18 cellular contexts compared by ENCODE assay signal in genomic region chr18:74155276-74155675, GRCh38. TPM values are rescaled to one million over a fixed set of nuclear protein-coding genes. Genes with fewer than 3 reads are reported as not detected.
DNase-seq lines count a peak whose midpoint lies in the region; ATAC-seq and TF ChIP-seq lines count a peak whose summit lies in the region.
"Had no signal": no experiment of that assay in that cellular context is flagged by ENCODE, and none has a peak within 500 bp of the region (broad histone marks: within the 10 kb centered on the region; RNA-seq: fewer than 3 reads in every experiment).

No MANE protein-coding gene starts in this region.

- H3K9me3 ChIP-seq in CD4-positive, CD25-positive, alpha-beta regulatory T cell (ENCODE audit: control insufficient read depth in 2 of 2, low read length in 2 of 2) = no peaks in the 10 kb centered on the region
- H3K9me3 ChIP-seq: BLaER1, Peyer's patch had no signal

- H3K4me3 ChIP-seq in CD4-positive, CD25-positive, alpha-beta regulatory T cell (ENCODE audit: low read depth, low read length) = no peak overlapping the region
- H3K4me3 ChIP-seq in fibroblast of mammary gland (ENCODE audit: control insufficient read depth, low read depth, low read length) (no peak overlapping the region), coronary artery (no peak overlapping the region)
- H3K4me3 ChIP-seq: BLaER1, Peyer's patch had no signal

- no peaks in the 10 kb centered on the region for H3K9me3 Mint-ChIP-seq in CD4-positive, CD25-positive, alpha-beta regulatory T cell
- H3K9me3 Mint-ChIP-seq in activated naive CD8-positive, alpha-beta T cell treated with anti-CD3 and anti-CD28 coated beads, Interleukin-2, amount 10 ng/mL, durations not matched to agents 7 days and 5 days = no peaks in the 10 kb centered on the region
- H3K9me3 Mint-ChIP-seq: CD8-positive, alpha-beta memory T cell had no signal

- peaks cover 6 to 26% (median 16%) of the 10 kb centered on the region in 4 donors for H3K4me1 Mint-ChIP-seq in CD4-positive, CD25-positive, alpha-beta regulatory T cell
- peaks cover 32% of the 10 kb centered on the region for H3K4me1 Mint-ChIP-seq in activated naive CD8-positive, alpha-beta T cell treated with anti-CD3 and anti-CD28 coated beads, Interleukin-2, amount 10 ng/mL, durations not matched to agents 7 days and 5 days

- TF ChIP-seq CTCF in fibroblast of mammary gland (conservative IDR thresholded peaks at IDR 0.05; ENCODE audit: control insufficient read depth, insufficient read depth, low read depth, low read length) (no peak), coronary artery (IDR thresholded peaks at IDR 0.05) (no peak)

- no peak overlapping the region for H3K27ac ChIP-seq in CD4-positive, CD25-positive, alpha-beta regulatory T cell (ENCODE audit: insufficient read depth, low read length, poor library complexity, severe bottlenecking)
- no peak overlapping the region for H3K27ac ChIP-seq in coronary artery
- H3K27ac ChIP-seq: BLaER1, KMS-11, Peyer's patch had no signal

- H3K27me3 Mint-ChIP-seq in CD4-positive, CD25-positive, alpha-beta regulatory T cell = no peaks in the 10 kb centered on the region
- no peaks in the 10 kb centered on the region for H3K27me3 Mint-ChIP-seq in activated naive CD8-positive, alpha-beta T cell treated with anti-CD3 and anti-CD28 coated beads, Interleukin-2, amount 10 ng/mL, durations not matched to agents 7 days and 5 days
- H3K27me3 Mint-ChIP-seq: CD8-positive, alpha-beta memory T cell had no signal

- peaks cover 52% of the 10 kb centered on the region for H3K36me3 Mint-ChIP-seq in CD4-positive, CD25-positive, alpha-beta regulatory T cell
- peaks cover 18% of the 10 kb centered on the region for H3K36me3 Mint-ChIP-seq in activated naive CD8-positive, alpha-beta T cell treated with anti-CD3 and anti-CD28 coated beads, Interleukin-2, amount 10 ng/mL, durations not matched to agents 7 days and 5 days

- no peak for ATAC-seq in CD4-positive, CD25-positive, alpha-beta regulatory T cell (ENCODE audit: low read depth in 2 of 2)
- ATAC-seq in activated naive CD8-positive, alpha-beta T cell treated with anti-CD3 and anti-CD28 coated beads, Interleukin-2, amount 10 ng/mL, durations not matched to agents 7 days and 5 days (ENCODE audit: low read depth) = no peak
- ATAC-seq in HG03097 (IDR thresholded peaks at IDR 0.05; ENCODE audit: low FRiP score, unreplicated experiment) (no peak), GM19324 (IDR thresholded peaks at IDR 0.05; ENCODE audit: low FRiP score, unreplicated experiment) (no peak)

- peaks cover 5% of the 10 kb centered on the region for H3K4me1 ChIP-seq in CD4-positive, CD25-positive, alpha-beta regulatory T cell (ENCODE audit: control insufficient read depth, insufficient read depth, low read length, poor library complexity, severe bottlenecking)

- DNase-seq in CD4-positive, CD25-positive, alpha-beta regulatory T cell = no peak
- peak; percentile 67 for DNase-seq in EH (ENCODE audit: low read depth)
- no peak for DNase-seq in activated naive CD8-positive, alpha-beta T cell treated with anti-CD3 and anti-CD28 coated beads, Interleukin-2, amount 10 ng/mL, durations not matched to agents 7 days and 5 days
- DNase-seq in fibroblast of mammary gland (ENCODE audit: low read depth) = peak; percentile 31
- no peak for DNase-seq in SW 1271 (lab: John Stamatoyannopoulos, UW)
- no peak for DNase-seq in coronary artery (ENCODE audit: low spot score)
- DNase-seq: CD8-positive, alpha-beta memory T cell; NCI-H1048; NCI-H1436; NCI-H2029; NCI-H446 treated with DMSO at 0.1 percent for 48 hours; Peyer's patch; Right ventricle myocardium superior had no signal

- no peaks in the 10 kb centered on the region for H3K27me3 ChIP-seq in CD4-positive, CD25-positive, alpha-beta regulatory T cell (ENCODE audit: control insufficient read depth, insufficient read depth, low read length)
- H3K27me3 ChIP-seq: BLaER1, Peyer's patch had no signal

- POLR2A ChIA-PET in activated naive CD8-positive, alpha-beta T cell treated with anti-CD3 and anti-CD28 coated beads, Interleukin-2, amount 10 ng/mL, durations not matched to agents 7 days and 5 days (lab: Charles Lee) = no interaction called here

- peaks cover 50% of the 10 kb centered on the region for H3K36me3 ChIP-seq in CD4-positive, CD25-positive, alpha-beta regulatory T cell (ENCODE audit: control insufficient read depth, insufficient read depth, low read length)

- peak overlapping the region in 2 of 3 donors; percentile 29 to 66 for H3K27ac Mint-ChIP-seq in CD4-positive, CD25-positive, alpha-beta regulatory T cell
- peak overlapping the region; percentile 7 for H3K27ac Mint-ChIP-seq in activated naive CD8-positive, alpha-beta T cell treated with anti-CD3 and anti-CD28 coated beads, Interleukin-2, amount 10 ng/mL, durations not matched to agents 7 days and 5 days

- H3K4me3 Mint-ChIP-seq in CD4-positive, CD25-positive, alpha-beta regulatory T cell = peak overlapping the region in 1 of 4 donors; percentile 2
- H3K4me3 Mint-ChIP-seq in activated naive CD8-positive, alpha-beta T cell treated with anti-CD3 and anti-CD28 coated beads, Interleukin-2, amount 10 ng/mL, durations not matched to agents 7 days and 5 days = no peak overlapping the region
- H3K4me3 Mint-ChIP-seq: CD8-positive, alpha-beta memory T cell had no signal

RNA-seq across cellular contexts. Expression of gene TIMM21, which starts 7.0 kb away (rescaled TPM):
- 15.6 TPM for total RNA-seq in CD4-positive, CD25-positive, alpha-beta regulatory T cell
- 10 to 100 TPM in 3 of 4 donors, 1 to 10 TPM in 1; 8.8 to 20.0 (median 15.7) TPM for polyA plus RNA-seq in CD4-positive, CD25-positive, alpha-beta regulatory T cell
- 10 to 100 TPM; 27.3 to 30.8 TPM for total RNA-seq in activated naive CD8-positive, alpha-beta T cell treated with anti-CD3 and anti-CD28 coated beads, Interleukin-2, amount 10 ng/mL, durations not matched to agents 7 days and 5 days

RNA-seq across cellular contexts. Expression of gene FBXO15, which starts 7.6 kb away (rescaled TPM):
- total RNA-seq in CD4-positive, CD25-positive, alpha-beta regulatory T cell = not detected
- 1 to 10 TPM; 1.1 to 3.0 (median 1.2) TPM for polyA plus RNA-seq in CD4-positive, CD25-positive, alpha-beta regulatory T cell
- 1 to 10 TPM; 2.0 to 2.1 TPM for total RNA-seq in activated naive CD8-positive, alpha-beta T cell treated with anti-CD3 and anti-CD28 coated beads, Interleukin-2, amount 10 ng/mL, durations not matched to agents 7 days and 5 days
- total RNA-seq: HT-29, Peyer's patch, Right ventricle myocardium superior had no signal

Comparison
In these comparisons a context has a peak if more than half of its experiments do, and no peak if none do; other contexts are left out.
1. DNase-seq: peak in EH (single experiment) and fibroblast of mammary gland (single experiment); none in CD4-positive, CD25-positive, alpha-beta regulatory T cell (0 of 3), activated naive CD8-positive, alpha-beta T cell treated with anti-CD3 and anti-CD28 coated beads, Interleukin-2, amount 10 ng/mL, durations not matched to agents 7 days and 5 days (single experiment), SW 1271 (0 of 2) and coronary artery (single experiment).